Comparison of ENCODE assay signal across 1 cellular context in genomic region chr15:29400701-29401100, GRCh38.
TF ChIP-seq lines count a peak whose summit lies in the region.

No MANE protein-coding gene starts in this region.

TF ChIP-seq in GM23338, 12 proteins besides CTCF, POLR2A, EP300 and RAD21:
- TF ChIP-seq, protein P1, sequence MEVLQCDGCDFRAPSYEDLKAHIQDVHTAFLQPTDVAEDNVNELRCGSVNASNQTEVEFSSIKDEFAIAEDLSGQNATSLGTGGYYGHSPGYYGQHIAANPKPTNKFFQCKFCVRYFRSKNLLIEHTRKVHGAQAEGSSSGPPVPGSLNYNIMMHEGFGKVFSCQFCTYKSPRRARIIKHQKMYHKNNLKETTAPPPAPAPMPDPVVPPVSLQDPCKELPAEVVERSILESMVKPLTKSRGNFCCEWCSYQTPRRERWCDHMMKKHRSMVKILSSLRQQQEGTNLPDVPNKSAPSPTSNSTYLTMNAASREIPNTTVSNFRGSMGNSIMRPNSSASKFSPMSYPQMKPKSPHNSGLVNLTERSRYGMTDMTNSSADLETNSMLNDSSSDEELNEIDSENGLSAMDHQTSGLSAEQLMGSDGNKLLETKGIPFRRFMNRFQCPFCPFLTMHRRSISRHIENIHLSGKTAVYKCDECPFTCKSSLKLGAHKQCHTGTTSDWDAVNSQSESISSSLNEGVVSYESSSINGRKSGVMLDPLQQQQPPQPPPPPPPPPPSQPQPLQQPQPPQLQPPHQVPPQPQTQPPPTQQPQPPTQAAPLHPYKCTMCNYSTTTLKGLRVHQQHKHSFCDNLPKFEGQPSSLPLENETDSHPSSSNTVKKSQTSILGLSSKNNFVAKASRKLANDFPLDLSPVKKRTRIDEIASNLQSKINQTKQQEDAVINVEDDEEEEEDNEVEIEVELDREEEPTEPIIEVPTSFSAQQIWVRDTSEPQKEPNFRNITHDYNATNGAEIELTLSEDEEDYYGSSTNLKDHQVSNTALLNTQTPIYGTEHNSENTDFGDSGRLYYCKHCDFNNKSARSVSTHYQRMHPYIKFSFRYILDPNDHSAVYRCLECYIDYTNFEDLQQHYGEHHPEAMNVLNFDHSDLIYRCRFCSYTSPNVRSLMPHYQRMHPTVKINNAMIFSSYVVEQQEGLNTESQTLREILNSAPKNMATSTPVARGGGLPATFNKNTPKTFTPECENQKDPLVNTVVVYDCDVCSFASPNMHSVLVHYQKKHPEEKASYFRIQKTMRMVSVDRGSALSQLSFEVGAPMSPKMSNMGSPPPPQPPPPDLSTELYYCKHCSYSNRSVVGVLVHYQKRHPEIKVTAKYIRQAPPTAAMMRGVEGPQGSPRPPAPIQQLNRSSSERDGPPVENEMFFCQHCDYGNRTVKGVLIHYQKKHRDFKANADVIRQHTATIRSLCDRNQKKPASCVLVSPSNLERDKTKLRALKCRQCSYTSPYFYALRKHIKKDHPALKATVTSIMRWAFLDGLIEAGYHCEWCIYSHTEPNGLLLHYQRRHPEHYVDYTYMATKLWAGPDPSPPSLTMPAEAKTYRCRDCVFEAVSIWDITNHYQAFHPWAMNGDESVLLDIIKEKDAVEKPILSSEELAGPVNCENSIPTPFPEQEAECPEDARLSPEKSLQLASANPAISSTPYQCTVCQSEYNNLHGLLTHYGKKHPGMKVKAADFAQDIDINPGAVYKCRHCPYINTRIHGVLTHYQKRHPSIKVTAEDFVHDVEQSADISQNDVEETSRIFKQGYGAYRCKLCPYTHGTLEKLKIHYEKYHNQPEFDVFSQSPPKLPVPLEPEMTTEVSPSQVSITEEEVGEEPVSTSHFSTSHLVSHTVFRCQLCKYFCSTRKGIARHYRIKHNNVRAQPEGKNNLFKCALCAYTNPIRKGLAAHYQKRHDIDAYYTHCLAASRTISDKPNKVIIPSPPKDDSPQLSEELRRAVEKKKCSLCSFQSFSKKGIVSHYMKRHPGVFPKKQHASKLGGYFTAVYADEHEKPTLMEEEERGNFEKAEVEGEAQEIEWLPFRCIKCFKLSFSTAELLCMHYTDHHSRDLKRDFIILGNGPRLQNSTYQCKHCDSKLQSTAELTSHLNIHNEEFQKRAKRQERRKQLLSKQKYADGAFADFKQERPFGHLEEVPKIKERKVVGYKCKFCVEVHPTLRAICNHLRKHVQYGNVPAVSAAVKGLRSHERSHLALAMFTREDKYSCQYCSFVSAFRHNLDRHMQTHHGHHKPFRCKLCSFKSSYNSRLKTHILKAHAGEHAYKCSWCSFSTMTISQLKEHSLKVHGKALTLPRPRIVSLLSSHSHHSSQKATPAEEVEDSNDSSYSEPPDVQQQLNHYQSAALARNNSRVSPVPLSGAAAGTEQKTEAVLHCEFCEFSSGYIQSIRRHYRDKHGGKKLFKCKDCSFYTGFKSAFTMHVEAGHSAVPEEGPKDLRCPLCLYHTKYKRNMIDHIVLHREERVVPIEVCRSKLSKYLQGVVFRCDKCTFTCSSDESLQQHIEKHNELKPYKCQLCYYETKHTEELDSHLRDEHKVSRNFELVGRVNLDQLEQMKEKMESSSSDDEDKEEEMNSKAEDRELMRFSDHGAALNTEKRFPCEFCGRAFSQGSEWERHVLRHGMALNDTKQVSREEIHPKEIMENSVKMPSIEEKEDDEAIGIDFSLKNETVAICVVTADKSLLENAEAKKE (CRISPR knock-in tag; IDR thresholded peaks at IDR 0.05): no peak
- peak; percentile 36; the same call in 1 of the 2 replicates for TF ChIP-seq CREB1 (CRISPR knock-in tag; IDR thresholded peaks at IDR 0.05; ENCODE audit: low read depth)
